In the genomic region with DNA sequence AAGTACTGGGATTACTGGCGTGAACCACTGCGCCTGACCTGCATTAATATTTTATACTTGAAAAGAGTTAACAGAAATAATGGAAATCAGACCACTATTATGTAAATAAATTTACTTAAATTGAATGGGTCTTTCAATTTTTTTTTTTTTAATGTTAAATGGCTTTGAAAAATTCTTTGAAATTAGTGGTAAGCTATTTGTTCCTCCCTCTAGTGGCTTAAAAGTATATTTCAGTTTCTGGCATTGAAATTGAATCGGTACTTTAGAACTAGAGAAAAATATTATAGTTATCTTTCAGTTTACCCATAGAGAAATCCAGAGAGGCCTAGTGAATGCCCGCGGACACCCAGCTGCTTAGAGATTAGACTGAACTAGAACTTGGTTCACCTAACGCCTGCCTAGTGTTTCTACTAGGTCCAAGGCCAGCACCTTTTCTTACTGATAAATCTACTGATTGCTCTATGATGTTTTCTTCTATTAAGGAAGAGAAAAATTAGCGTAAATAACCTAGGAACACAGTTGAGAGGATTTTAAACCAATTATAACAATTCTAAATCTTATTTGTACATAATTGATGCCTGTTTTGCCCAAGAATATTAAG, we compare ENCODE assay signal across 9 cellular contexts.
DNase-seq lines count a peak whose midpoint lies in the region; TF ChIP-seq lines count a peak whose summit lies in the region.
"Had no signal": no experiment of that assay in that cellular context is flagged by ENCODE, and none has a peak within 500 bp of the region (broad histone marks: within the 10 kb centered on the region; RNA-seq: fewer than 3 reads in every experiment).

No MANE protein-coding gene starts in this region.

- peak; percentile 2 for DNase-seq in NCI-H345 treated with DMSO at 0.1 percent for 48 hours (lab: John Stamatoyannopoulos, UW; ENCODE audit: unreplicated experiment)
- DNase-seq in NCI-H345 (lab: John Stamatoyannopoulos, UW) = no peak
- peak; percentile 74 for DNase-seq in NCI-H1694 (lab: John Stamatoyannopoulos, UW)
- DNase-seq in dermis blood vessel endothelial cell = peak; percentile 54
- no peak for DNase-seq in sigmoid colon
- no peak for DNase-seq in activated gamma-delta T cell treated with Interleukin-2 at 50 U/mL for 16 hours
- DNase-seq in stimulated activated naive CD4-positive, alpha-beta T cell treated with Interleukin-2 at 50 U/mL for 16 hours (lab: John Stamatoyannopoulos, UW) = no peak
- no peak for DNase-seq in activated T-cell treated with anti-CD3 and anti-CD28 coated beads, Interleukin-2, amount 50 U/mL, for 24 hours

- H3K27ac Mint-ChIP-seq in activated T-cell treated with anti-CD3 and anti-CD28 coated beads, Interleukin-2, amount 50 U/mL, for 24 hours = no peak overlapping the region
- H3K27ac Mint-ChIP-seq: dendritic cell treated with granulocyte-macrophage colony-stimulating factor and Interleukin-4, amounts not matched to agents 40 ng/mL and 50 ng/mL, for 4 days had no signal

- peaks cover 15 to 57% (median 22%) of the 10 kb centered on the region in 4 donors for H3K36me3 ChIP-seq in sigmoid colon

- WGBS in sigmoid colon, 2 donors = 63 to 79% methylated on average over 7 of the region's 7 CpGs

- H3K27ac ChIP-seq in sigmoid colon = no peak overlapping the region

- H3K9me3 Mint-ChIP-seq in activated T-cell treated with anti-CD3 and anti-CD28 coated beads, Interleukin-2, amount 50 U/mL, for 24 hours = peaks cover 6% of the 10 kb centered on the region
- H3K9me3 Mint-ChIP-seq: dendritic cell treated with granulocyte-macrophage colony-stimulating factor and Interleukin-4, amounts not matched to agents 40 ng/mL and 50 ng/mL, for 4 days had no signal

- H3K9me3 ChIP-seq in sigmoid colon = no peaks in the 10 kb centered on the region

- intact Hi-C loops in sigmoid colon (cut with DNase I) = no loop called here

- peak in 3 of 4 experiments; percentile 17 to 50 (median 29) for TF ChIP-seq CTCF in sigmoid colon (IDR thresholded peaks at IDR 0.05)

- TF ChIP-seq EP300 in sigmoid colon (IDR thresholded peaks at IDR 0.05) = no peak

- peaks cover 0 to 3% (median 0%) of the 10 kb centered on the region in 4 donors for H3K4me1 ChIP-seq in sigmoid colon

- H3K27me3 Mint-ChIP-seq in activated T-cell treated with anti-CD3 and anti-CD28 coated beads, Interleukin-2, amount 50 U/mL, for 24 hours = peaks cover 13% of the 10 kb centered on the region

- H3K4me3 ChIP-seq in sigmoid colon = no peak overlapping the region

- no peaks in the 10 kb centered on the region for H3K36me3 Mint-ChIP-seq in activated T-cell treated with anti-CD3 and anti-CD28 coated beads, Interleukin-2, amount 50 U/mL, for 24 hours (ENCODE audit: low read depth)

- H3K27me3 ChIP-seq in sigmoid colon = no peaks in the 10 kb centered on the region

- no peak overlapping the region for H3K4me3 Mint-ChIP-seq in activated T-cell treated with anti-CD3 and anti-CD28 coated beads, Interleukin-2, amount 50 U/mL, for 24 hours
- H3K4me3 Mint-ChIP-seq: dendritic cell treated with granulocyte-macrophage colony-stimulating factor and Interleukin-4, amounts not matched to agents 40 ng/mL and 50 ng/mL, for 4 days had no signal

- no peak for TF ChIP-seq POLR2A in sigmoid colon (IDR thresholded peaks at IDR 0.05)

- no peaks in the 10 kb centered on the region for H3K4me1 Mint-ChIP-seq in activated T-cell treated with anti-CD3 and anti-CD28 coated beads, Interleukin-2, amount 50 U/mL, for 24 hours (ENCODE audit: low read depth)

Comparison
In these comparisons a context has a peak if more than half of its experiments do, and no peak if none do; other contexts are left out.
1. DNase-seq: peak in NCI-H345 treated with DMSO at 0.1 percent for 48 hours (single experiment), NCI-H1694 (single experiment) and dermis blood vessel endothelial cell (single experiment); none in NCI-H345 (single experiment), sigmoid colon (single experiment), activated gamma-delta T cell treated with Interleukin-2 at 50 U/mL for 16 hours (single experiment), stimulated activated naive CD4-positive, alpha-beta T cell treated with Interleukin-2 at 50 U/mL for 16 hours (single experiment) and activated T-cell treated with anti-CD3 and anti-CD28 coated beads, Interleukin-2, amount 50 U/mL, for 24 hours (single experiment).